ENCODE assay signal across 25 cellular contexts in the genomic region with DNA sequence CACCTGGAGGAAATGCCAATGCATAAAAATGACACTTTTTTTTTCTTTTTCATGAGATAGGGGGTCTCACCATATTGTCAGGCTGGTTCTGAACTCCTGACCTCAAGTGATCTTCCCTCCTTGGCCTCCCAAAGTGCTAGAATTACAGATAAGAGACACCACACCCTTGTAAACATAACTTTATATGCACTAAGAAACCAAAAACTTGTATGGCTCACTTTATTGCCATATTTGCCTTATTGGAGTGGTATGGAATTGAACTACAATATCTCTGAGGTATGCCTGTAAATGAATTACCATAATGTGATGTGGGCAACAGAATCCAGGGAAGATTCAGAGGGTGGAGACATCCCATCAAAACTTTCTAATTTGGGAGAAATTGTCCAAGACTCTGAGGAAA.
"Had no signal": no experiment of that assay in that cellular context is flagged by ENCODE, and none has a peak within 500 bp of the region (broad histone marks: within the 10 kb centered on the region; RNA-seq: fewer than 3 reads in every experiment).

No MANE protein-coding gene starts in this region.

- H3K36me3 ChIP-seq: gastroesophageal sphincter, neural progenitor cell, right atrium auricular region, spleen, thoracic aorta had no signal

- H3K27me3 ChIP-seq: dorsolateral prefrontal cortex, gastroesophageal sphincter, hepatocyte, neural progenitor cell, right atrium auricular region, spleen had no signal

- H3K27ac Mint-ChIP-seq: activated CD4-positive, alpha-beta memory T cell treated with anti-CD3 and anti-CD28 coated beads for 36 hours; activated CD4-positive, alpha-beta T cell treated with anti-CD3 and anti-CD28 coated beads, Interleukin-2, amount 10 ng/mL, durations not matched to agents 24 days and 14 days; activated naive CD8-positive, alpha-beta T cell; effector memory CD8-positive, alpha-beta T cell; memory B cell; natural killer cell; neural progenitor cell; T-helper 1 cell treated with Interleukin-12 subunit alpha and Interleukin-12 subunit beta and Interleukin-4 antibody, amounts not matched to agents 30 μg/mL and 1 μg/mL, for 36 hours had no signal

- H3K9ac ChIP-seq: neural progenitor cell had no signal

- H3K4me1 Mint-ChIP-seq: natural killer cell had no signal

- H3K27me3 Mint-ChIP-seq: activated naive CD8-positive, alpha-beta T cell; effector memory CD8-positive, alpha-beta T cell; memory B cell had no signal

- H2AFZ ChIP-seq: hepatocyte, neural progenitor cell had no signal

- H3K79me2 ChIP-seq: hepatocyte had no signal

- H3K36me3 Mint-ChIP-seq: activated CD4-positive, alpha-beta memory T cell treated with anti-CD3 and anti-CD28 coated beads for 36 hours; activated naive CD8-positive, alpha-beta T cell; memory B cell; natural killer cell; neural progenitor cell had no signal

- H3K9me3 Mint-ChIP-seq: activated CD4-positive, alpha-beta memory T cell treated with anti-CD3 and anti-CD28 coated beads for 36 hours; activated CD4-positive, alpha-beta T cell treated with anti-CD3 and anti-CD28 coated beads, Interleukin-2, amount 10 ng/mL, durations not matched to agents 24 days and 14 days; effector memory CD8-positive, alpha-beta T cell; memory B cell; natural killer cell; T-helper 1 cell treated with Interleukin-12 subunit alpha and Interleukin-12 subunit beta and Interleukin-4 antibody, amounts not matched to agents 30 μg/mL and 1 μg/mL, for 36 hours had no signal

- ATAC-seq: effector memory CD8-positive, alpha-beta T cell; gastroesophageal sphincter; left cardiac atrium; natural killer cell; stimulated activated naive CD8-positive, alpha-beta T cell treated with anti-CD3 and anti-CD28 coated beads, Interleukin-15, Interleukin-2, amounts not matched to agents 100 U/mL and 50 U/mL, for 24 hours had no signal

- H3K4me3 ChIP-seq: dorsolateral prefrontal cortex, gastroesophageal sphincter, hepatocyte, neural progenitor cell, right atrium auricular region, spleen, thoracic aorta had no signal

- H3K4me2 ChIP-seq: hepatocyte, neural progenitor cell had no signal

- H3K27ac ChIP-seq: neural progenitor cell, right atrium auricular region, thoracic aorta, VCaP had no signal

- H3K9me3 ChIP-seq: gastroesophageal sphincter, right atrium auricular region, spleen, thoracic aorta had no signal

- H3K4me3 Mint-ChIP-seq: activated CD4-positive, alpha-beta memory T cell treated with anti-CD3 and anti-CD28 coated beads for 36 hours; activated CD4-positive, alpha-beta T cell treated with anti-CD3 and anti-CD28 coated beads, Interleukin-2, amount 10 ng/mL, durations not matched to agents 24 days and 14 days; activated naive CD8-positive, alpha-beta T cell; effector memory CD8-positive, alpha-beta T cell; memory B cell; natural killer cell; neural progenitor cell; T-helper 1 cell treated with Interleukin-12 subunit alpha and Interleukin-12 subunit beta and Interleukin-4 antibody, amounts not matched to agents 30 μg/mL and 1 μg/mL, for 36 hours had no signal

- DNase-seq: activated CD4-positive, alpha-beta memory T cell treated with anti-CD3 and anti-CD28 coated beads for 36 hours; activated CD4-positive, alpha-beta T cell treated with anti-CD3 and anti-CD28 coated beads, Interleukin-2, amount 10 ng/mL, durations not matched to agents 24 days and 14 days; activated CD4-positive, CD25-positive, alpha-beta regulatory T cell treated with anti-CD3 and anti-CD28 coated beads, Interleukin-2, amount 50 U/mL, for 72 hours; activated CD8-positive, alpha-beta memory T cell treated with anti-CD3 and anti-CD28 coated beads, Interleukin-2, amount 50 U/mL, for 4 hours; activated gamma-delta T cell treated with Interleukin-2 at 50 U/mL for 16 hours; activated T-cell treated with anti-CD3 and anti-CD28 coated beads, Interleukin-2, amount 50 U/mL, for 1 hour; anterior cingulate cortex; dorsolateral prefrontal cortex; effector memory CD8-positive, alpha-beta T cell; islet precursor cell; left cardiac atrium; natural killer cell; spleen; stimulated activated naive CD8-positive, alpha-beta T cell treated with anti-CD3 and anti-CD28 coated beads, Interleukin-15, Interleukin-2, amounts not matched to agents 100 U/mL and 50 U/mL, for 24 hours; T-helper 9 cell; trophoblast cell had no signal
